Comparison of ENCODE assay signal across 1 cellular context in the genomic region with DNA sequence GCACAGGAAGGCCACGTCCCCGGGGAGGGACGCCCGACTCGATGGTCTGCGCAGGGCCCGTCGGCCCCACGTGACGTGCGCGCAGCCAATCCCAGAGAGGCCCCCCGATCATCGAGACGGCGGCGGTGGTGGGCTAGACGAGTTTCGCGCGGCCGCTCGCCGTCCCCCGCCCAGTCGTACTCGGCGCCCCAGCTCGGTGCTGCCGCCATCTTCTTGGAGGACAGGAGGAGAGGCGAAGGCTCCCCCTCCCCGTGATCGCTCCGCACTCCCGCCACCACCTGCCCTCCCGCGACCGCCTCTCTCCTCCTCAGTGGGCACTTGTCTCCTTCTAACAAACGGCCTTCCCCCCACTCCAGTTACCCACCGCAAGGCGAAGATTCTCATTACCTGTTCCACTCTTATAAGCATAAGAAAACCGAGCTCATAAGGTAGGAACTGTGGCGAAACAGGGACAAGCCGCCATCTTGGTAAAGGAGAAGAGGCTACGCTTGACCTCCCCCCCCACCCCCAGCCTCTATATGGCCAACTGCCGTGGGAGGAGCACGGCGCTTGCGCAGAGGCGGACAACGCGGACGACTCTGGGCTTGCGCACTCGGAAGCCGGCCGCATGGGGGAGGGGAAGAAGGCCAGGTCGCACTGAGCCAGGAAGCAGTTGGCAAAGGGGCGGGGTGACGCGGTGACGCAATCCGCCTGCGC.
TF ChIP-seq lines count a peak whose summit lies in the region.

A gene with protein sequence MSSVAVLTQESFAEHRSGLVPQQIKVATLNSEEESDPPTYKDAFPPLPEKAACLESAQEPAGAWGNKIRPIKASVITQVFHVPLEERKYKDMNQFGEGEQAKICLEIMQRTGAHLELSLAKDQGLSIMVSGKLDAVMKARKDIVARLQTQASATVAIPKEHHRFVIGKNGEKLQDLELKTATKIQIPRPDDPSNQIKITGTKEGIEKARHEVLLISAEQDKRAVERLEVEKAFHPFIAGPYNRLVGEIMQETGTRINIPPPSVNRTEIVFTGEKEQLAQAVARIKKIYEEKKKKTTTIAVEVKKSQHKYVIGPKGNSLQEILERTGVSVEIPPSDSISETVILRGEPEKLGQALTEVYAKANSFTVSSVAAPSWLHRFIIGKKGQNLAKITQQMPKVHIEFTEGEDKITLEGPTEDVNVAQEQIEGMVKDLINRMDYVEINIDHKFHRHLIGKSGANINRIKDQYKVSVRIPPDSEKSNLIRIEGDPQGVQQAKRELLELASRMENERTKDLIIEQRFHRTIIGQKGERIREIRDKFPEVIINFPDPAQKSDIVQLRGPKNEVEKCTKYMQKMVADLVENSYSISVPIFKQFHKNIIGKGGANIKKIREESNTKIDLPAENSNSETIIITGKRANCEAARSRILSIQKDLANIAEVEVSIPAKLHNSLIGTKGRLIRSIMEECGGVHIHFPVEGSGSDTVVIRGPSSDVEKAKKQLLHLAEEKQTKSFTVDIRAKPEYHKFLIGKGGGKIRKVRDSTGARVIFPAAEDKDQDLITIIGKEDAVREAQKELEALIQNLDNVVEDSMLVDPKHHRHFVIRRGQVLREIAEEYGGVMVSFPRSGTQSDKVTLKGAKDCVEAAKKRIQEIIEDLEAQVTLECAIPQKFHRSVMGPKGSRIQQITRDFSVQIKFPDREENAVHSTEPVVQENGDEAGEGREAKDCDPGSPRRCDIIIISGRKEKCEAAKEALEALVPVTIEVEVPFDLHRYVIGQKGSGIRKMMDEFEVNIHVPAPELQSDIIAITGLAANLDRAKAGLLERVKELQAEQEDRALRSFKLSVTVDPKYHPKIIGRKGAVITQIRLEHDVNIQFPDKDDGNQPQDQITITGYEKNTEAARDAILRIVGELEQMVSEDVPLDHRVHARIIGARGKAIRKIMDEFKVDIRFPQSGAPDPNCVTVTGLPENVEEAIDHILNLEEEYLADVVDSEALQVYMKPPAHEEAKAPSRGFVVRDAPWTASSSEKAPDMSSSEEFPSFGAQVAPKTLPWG (N-terminal part only) (minus strand): TSS at position 490 of the 696 bp plus-strand sequence. CDS start 48,803 bp downstream, outside the sequence.

TF ChIP-seq in HepG2, 621 proteins besides CTCF, POLR2A, EP300 and RAD21 (continued from another document and continues in another):
- TF ChIP-seq, protein P1, sequence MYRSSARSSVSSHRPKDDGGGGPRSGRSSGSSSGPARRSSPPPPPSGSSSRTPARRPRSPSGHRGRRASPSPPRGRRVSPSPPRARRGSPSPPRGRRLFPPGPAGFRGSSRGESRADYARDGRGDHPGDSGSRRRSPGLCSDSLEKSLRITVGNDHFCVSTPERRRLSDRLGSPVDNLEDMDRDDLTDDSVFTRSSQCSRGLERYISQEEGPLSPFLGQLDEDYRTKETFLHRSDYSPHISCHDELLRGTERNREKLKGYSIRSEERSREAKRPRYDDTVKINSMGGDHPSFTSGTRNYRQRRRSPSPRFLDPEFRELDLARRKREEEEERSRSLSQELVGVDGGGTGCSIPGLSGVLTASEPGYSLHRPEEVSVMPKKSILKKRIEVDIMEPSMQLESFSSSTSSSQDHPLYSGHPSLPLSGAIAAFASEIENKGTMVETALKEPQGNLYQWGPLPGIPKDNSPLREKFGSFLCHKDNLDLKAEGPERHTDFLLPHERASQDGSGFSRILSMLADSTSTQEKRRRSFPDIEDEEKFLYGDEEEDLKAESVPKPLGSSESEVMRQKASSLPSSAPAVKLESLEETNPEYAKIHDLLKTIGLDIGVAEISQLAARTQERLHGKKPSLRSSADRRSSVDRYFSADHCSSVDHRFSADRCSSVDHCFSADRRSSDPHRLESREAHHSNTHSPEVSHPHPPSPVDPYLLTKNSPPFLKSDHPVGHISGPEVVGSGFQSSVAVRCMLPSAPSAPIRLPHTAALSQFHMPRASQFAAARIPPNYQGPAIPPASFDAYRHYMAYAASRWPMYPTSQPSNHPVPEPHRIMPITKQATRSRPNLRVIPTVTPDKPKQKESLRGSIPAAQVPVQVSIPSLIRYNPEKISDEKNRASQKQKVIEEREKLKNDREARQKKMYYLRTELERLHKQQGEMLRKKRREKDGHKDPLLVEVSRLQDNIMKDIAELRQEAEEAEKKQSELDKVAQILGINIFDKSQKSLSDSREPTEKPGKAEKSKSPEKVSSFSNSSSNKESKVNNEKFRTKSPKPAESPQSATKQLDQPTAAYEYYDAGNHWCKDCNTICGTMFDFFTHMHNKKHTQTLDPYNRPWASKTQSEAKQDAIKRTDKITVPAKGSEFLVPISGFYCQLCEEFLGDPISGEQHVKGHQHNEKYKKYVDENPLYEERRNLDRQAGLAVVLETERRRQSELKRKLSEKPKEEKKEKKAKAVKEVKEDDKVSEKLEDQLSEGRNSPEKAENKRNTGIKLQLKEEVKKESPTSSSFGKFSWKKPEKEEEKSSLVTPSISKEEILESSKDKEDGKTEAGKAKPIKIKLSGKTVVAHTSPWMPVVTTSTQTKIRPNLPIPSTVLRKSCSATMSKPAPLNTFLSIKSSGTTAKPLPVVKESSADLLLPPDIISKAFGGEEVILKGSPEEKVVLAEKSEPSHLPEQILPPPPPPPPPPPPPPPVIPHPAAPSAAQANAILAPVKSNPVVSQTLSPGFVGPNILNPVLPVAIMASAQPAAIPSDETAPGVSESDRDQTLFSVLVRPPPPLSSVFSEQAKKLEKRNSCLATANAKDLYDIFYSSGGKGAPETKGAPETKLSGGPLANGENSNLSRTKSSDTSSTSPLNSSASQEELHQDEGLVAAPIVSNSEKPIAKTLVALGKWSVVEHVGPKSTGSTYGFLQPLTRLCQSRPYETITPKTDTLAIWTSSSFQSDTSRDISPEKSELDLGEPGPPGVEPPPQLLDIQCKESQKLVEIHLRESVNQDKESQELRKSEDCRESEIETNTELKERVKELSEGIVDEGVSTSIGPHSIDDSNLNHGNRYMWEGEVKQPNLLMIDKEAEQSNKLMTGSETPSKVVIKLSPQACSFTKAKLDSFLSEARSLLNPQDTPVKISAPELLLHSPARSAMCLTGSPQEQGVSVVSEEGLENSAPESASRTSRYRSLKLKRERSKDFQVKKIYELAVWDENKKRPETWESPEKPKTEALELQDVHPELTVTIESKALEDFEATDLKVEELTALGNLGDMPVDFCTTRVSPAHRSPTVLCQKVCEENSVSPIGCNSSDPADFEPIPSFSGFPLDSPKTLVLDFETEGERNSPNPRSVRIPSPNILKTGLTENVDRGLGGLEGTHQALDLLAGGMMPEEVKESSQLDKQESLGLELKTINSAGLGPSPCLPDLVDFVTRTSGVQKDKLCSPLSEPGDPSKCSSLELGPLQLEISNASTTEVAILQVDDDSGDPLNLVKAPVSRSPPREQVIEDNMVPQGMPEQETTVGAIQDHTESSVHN (CRISPR knock-in tag; IDR thresholded peaks at IDR 0.05) = peak; percentile 62; the same call in 1 of the 2 replicates
- TF ChIP-seq, protein P2, sequence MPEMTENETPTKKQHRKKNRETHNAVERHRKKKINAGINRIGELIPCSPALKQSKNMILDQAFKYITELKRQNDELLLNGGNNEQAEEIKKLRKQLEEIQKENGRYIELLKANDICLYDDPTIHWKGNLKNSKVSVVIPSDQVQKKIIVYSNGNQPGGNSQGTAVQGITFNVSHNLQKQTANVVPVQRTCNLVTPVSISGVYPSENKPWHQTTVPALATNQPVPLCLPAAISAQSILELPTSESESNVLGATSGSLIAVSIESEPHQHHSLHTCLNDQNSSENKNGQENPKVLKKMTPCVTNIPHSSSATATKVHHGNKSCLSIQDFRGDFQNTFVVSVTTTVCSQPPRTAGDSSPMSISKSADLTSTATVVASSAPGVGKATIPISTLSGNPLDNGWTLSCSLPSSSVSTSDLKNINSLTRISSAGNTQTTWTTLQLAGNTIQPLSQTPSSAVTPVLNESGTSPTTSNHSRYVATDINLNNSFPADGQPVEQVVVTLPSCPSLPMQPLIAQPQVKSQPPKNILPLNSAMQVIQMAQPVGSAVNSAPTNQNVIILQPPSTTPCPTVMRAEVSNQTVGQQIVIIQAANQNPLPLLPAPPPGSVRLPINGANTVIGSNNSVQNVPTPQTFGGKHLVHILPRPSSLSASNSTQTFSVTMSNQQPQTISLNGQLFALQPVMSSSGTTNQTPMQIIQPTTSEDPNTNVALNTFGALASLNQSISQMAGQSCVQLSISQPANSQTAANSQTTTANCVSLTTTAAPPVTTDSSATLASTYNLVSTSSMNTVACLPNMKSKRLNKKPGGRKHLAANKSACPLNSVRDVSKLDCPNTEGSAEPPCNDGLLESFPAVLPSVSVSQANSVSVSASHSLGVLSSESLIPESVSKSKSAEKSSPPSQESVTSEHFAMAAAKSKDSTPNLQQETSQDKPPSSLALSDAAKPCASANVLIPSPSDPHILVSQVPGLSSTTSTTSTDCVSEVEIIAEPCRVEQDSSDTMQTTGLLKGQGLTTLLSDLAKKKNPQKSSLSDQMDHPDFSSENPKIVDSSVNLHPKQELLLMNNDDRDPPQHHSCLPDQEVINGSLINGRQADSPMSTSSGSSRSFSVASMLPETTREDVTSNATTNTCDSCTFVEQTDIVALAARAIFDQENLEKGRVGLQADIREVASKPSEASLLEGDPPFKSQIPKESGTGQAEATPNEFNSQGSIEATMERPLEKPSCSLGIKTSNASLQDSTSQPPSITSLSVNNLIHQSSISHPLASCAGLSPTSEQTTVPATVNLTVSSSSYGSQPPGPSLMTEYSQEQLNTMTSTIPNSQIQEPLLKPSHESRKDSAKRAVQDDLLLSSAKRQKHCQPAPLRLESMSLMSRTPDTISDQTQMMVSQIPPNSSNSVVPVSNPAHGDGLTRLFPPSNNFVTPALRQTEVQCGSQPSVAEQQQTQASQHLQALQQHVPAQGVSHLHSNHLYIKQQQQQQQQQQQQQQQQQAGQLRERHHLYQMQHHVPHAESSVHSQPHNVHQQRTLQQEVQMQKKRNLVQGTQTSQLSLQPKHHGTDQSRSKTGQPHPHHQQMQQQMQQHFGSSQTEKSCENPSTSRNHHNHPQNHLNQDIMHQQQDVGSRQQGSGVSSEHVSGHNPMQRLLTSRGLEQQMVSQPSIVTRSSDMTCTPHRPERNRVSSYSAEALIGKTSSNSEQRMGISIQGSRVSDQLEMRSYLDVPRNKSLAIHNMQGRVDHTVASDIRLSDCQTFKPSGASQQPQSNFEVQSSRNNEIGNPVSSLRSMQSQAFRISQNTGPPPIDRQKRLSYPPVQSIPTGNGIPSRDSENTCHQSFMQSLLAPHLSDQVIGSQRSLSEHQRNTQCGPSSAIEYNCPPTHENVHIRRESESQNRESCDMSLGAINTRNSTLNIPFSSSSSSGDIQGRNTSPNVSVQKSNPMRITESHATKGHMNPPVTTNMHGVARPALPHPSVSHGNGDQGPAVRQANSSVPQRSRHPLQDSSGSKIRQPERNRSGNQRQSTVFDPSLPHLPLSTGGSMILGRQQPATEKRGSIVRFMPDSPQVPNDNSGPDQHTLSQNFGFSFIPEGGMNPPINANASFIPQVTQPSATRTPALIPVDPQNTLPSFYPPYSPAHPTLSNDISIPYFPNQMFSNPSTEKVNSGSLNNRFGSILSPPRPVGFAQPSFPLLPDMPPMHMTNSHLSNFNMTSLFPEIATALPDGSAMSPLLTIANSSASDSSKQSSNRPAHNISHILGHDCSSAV (CRISPR knock-in tag; IDR thresholded peaks at IDR 0.05; ENCODE audit: borderline replicate concordance) = no peak; the same call in 1 of the 2 replicates
- TF ChIP-seq, protein P3, sequence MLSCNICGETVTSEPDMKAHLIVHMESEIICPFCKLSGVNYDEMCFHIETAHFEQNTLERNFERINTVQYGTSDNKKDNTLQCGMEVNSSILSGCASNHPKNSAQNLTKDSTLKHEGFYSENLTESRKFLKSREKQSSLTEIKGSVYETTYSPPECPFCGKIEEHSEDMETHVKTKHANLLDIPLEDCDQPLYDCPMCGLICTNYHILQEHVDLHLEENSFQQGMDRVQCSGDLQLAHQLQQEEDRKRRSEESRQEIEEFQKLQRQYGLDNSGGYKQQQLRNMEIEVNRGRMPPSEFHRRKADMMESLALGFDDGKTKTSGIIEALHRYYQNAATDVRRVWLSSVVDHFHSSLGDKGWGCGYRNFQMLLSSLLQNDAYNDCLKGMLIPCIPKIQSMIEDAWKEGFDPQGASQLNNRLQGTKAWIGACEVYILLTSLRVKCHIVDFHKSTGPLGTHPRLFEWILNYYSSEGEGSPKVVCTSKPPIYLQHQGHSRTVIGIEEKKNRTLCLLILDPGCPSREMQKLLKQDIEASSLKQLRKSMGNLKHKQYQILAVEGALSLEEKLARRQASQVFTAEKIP (CRISPR knock-in tag; IDR thresholded peaks at IDR 0.05; ENCODE audit: borderline replicate concordance) = no peak
- TF ChIP-seq ARNT2 (CRISPR knock-in tag; IDR thresholded peaks at IDR 0.05; ENCODE audit: low read depth) = no peak; the same call in none of the 2 replicates
- TF ChIP-seq RBM22 (optimal IDR thresholded peaks at IDR 0.05; ENCODE audit: low read length) = peak; percentile 86
- no peak for TF ChIP-seq ZNF652 (CRISPR knock-in tag; IDR thresholded peaks at IDR 0.05; ENCODE audit: borderline replicate concordance, low read depth)
- no peak for TF ChIP-seq ZNF335 (CRISPR knock-in tag; IDR thresholded peaks at IDR 0.05)
- TF ChIP-seq, protein P4, sequence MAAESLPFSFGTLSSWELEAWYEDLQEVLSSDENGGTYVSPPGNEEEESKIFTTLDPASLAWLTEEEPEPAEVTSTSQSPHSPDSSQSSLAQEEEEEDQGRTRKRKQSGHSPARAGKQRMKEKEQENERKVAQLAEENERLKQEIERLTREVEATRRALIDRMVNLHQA (CRISPR knock-in tag; IDR thresholded peaks at IDR 0.05) = no peak
- no peak for TF ChIP-seq CC2D1A (CRISPR knock-in tag; IDR thresholded peaks at IDR 0.05)
- TF ChIP-seq FOXK2 (IDR thresholded peaks at IDR 0.05) = 0 out of 2 replicates have a peak, but pooled peaks have one; percentile 28
- peak; percentile 42; the same call in 1 of the 2 replicates for TF ChIP-seq BHLHE40 (IDR thresholded peaks at IDR 0.05; ENCODE audit: low read length)
- 0 out of 2 replicates have a peak, but pooled peaks have one; percentile 47 for TF ChIP-seq ZNF234 (CRISPR knock-in tag; conservative IDR thresholded peaks at IDR 0.05)
- 0 out of 2 replicates have a peak, but pooled peaks have one; percentile 89 for TF ChIP-seq SMAD9 (CRISPR knock-in tag; IDR thresholded peaks at IDR 0.05)
- no peak for TF ChIP-seq ZNF10 (CRISPR knock-in tag; IDR thresholded peaks at IDR 0.05; ENCODE audit: borderline replicate concordance, low read depth)
- TF ChIP-seq GFI1 (CRISPR knock-in tag; IDR thresholded peaks at IDR 0.05; ENCODE audit: borderline replicate concordance) = no peak; the same call in none of the 2 replicates
- TF ChIP-seq NKX3-1 (CRISPR knock-in tag; IDR thresholded peaks at IDR 0.05) = no peak; the same call in 1 of the 2 replicates
- TF ChIP-seq MYNN (CRISPR knock-in tag; IDR thresholded peaks at IDR 0.05; ENCODE audit: low read depth) = peak; percentile 79
- TF ChIP-seq ATF7 (IDR thresholded peaks at IDR 0.05) = peak; percentile 77
- peak; percentile 69; the same call in 1 of the 2 replicates for TF ChIP-seq ATF7 (CRISPR knock-in tag; IDR thresholded peaks at IDR 0.05)
- TF ChIP-seq, protein P5, sequence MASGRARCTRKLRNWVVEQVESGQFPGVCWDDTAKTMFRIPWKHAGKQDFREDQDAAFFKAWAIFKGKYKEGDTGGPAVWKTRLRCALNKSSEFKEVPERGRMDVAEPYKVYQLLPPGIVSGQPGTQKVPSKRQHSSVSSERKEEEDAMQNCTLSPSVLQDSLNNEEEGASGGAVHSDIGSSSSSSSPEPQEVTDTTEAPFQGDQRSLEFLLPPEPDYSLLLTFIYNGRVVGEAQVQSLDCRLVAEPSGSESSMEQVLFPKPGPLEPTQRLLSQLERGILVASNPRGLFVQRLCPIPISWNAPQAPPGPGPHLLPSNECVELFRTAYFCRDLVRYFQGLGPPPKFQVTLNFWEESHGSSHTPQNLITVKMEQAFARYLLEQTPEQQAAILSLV (CRISPR knock-in tag; IDR thresholded peaks at IDR 0.05; ENCODE audit: borderline replicate concordance) = peak; percentile 97; the same call in 1 of the 2 replicates
- TF ChIP-seq DNMT1 (CRISPR knock-in tag; IDR thresholded peaks at IDR 0.05) = no peak
- no peak for TF ChIP-seq MZF1 (CRISPR knock-in tag; IDR thresholded peaks at IDR 0.05; ENCODE audit: borderline replicate concordance)
